In genomic region chr9:133375724-133376654, GRCh38 we compare ENCODE assay signal across 8 cellular contexts. TPM values are rescaled to one million over a fixed set of nuclear protein-coding genes. Genes with fewer than 3 reads are reported as not detected.
DNase-seq lines count a peak whose midpoint lies in the region; ATAC-seq and TF ChIP-seq lines count a peak whose summit lies in the region.

STKLD1 (plus strand) TSS chr9:133376366; CDS start chr9:133376474, 108 bp downstream.
SURF4 (minus strand) TSS chr9:133376060; CDS start chr9:133375969, 91 bp downstream.

- DNase-seq in GM10248 (ENCODE audit: extremely low spot score) (peak; percentile 100), NCI-H1048 (lab: John Stamatoyannopoulos, UW) (peak; percentile 87), SK-N-DZ (ENCODE audit: low spot score) (peak; percentile 95), globus pallidus (ENCODE audit: low spot score) (peak; percentile 95), occipital lobe (lab: John Stamatoyannopoulos, UW) (peak; percentile 93), suprapubic skin (ENCODE audit: low spot score in 2 of 2) (peak; percentile 96)
- DNase-seq in activated naive CD4-positive, alpha-beta T cell treated with anti-CD3 and anti-CD28 coated beads, Interleukin-2, amount 50 U/mL, for 16 hours, result peak; percentile 95

- POLR2A ChIA-PET in GM10248 (lab: Yijun Ruan, JAX), result interaction anchor here (1.1 to 2.5 kb wide), 3 partner anchors 13 to 28 kb away, joined by 3 to 10 read pairs (median 4); partner anchors contain the start of genes MED22 and RPL7A

- no peaks in the 10 kb centered on the region for H3K9me3 ChIP-seq in suprapubic skin

- no peak for TF ChIP-seq EP300 in suprapubic skin (IDR thresholded peaks at IDR 0.05)

- TF ChIP-seq POLR2A in suprapubic skin (IDR thresholded peaks at IDR 0.05), result peak; percentile 49 to 90

- TF ChIP-seq CTCF in GM10248 (IDR thresholded peaks at IDR 0.05; ENCODE audit: control extremely low read depth, extremely low read depth, low read depth, missing control alignments) (no peak), suprapubic skin (IDR thresholded peaks at IDR 0.05) (no peak)

- 20% methylated on average over 1 of the region's 120 CpGs for WGBS in suprapubic skin

- peak within 1 kb of the TSS; percentile 87 for H3K4me3 ChIP-seq in suprapubic skin

- peak; percentile 87 for ATAC-seq in HG02610 (IDR thresholded peaks at IDR 0.05; ENCODE audit: unreplicated experiment)

- H3K27me3 ChIP-seq in suprapubic skin, result no peaks in the 10 kb centered on the region

- H3K4me1 ChIP-seq in suprapubic skin, result peaks cover 62% of the 10 kb centered on the region

- H3K36me3 ChIP-seq in suprapubic skin, result no peaks in the 10 kb centered on the region

- peak within 1 kb of the TSS; percentile 97 for H3K27ac ChIP-seq in suprapubic skin

- CTCF ChIA-PET in GM10248 (lab: Yijun Ruan, JAX), result interaction anchor here (0.9 to 1.6 kb wide), 5 partner anchors 13 to 110 kb away, joined by 3 to 5 read pairs (median 3); no protein-coding TSS in a partner anchor

RNA-seq across cellular contexts. Expression of gene STKLD1, which starts in this region (rescaled TPM):
- 1.5 and 2.9 TPM in 2 replicates for polyA plus RNA-seq in SK-N-DZ (2014; cell fraction: cytosol; rRNA removed)
- 1.6 and 1.9 TPM in 2 replicates for polyA plus RNA-seq in SK-N-DZ (2014; cell fraction: nucleus; rRNA removed)
- total RNA-seq in occipital lobe, result 1.6 TPM
- 1 to 10 TPM in 3 of 4 donors, not detected in 1; 1.8 to 4.2 (median 2.3) TPM for total RNA-seq in suprapubic skin

RNA-seq across cellular contexts. Expression of gene SURF4, which starts in this region (rescaled TPM):
- polyA plus RNA-seq in SK-N-DZ (2014; cell fraction: cytosol; rRNA removed), result 126 and 137 TPM in 2 replicates
- 71.5 and 73.7 TPM in 2 replicates for polyA plus RNA-seq in SK-N-DZ (2014; cell fraction: nucleus; rRNA removed)
- total RNA-seq in occipital lobe (88.6 TPM), suprapubic skin (100 to 1,000 TPM in 3 of 4 donors, 10 to 100 TPM in 1; 71.7 to 136 (median 118) TPM)

Comparison
In these comparisons a context has a peak if more than half of its experiments do, and no peak if none do; other contexts are left out.
1. Peak in every context shown above with its lines: DNase-seq, ATAC-seq, H3K4me3 ChIP-seq and H3K27ac ChIP-seq.